Comparison of ENCODE assay signal across 20 cellular contexts in genomic region chr3:31096661-31097060, GRCh38.
DNase-seq lines count a peak whose midpoint lies in the region; ATAC-seq, FAIRE-seq and TF ChIP-seq lines count a peak whose summit lies in the region.
"Had no signal": no experiment of that assay in that cellular context is flagged by ENCODE, and none has a peak within 500 bp of the region (broad histone marks: within the 10 kb centered on the region; RNA-seq: fewer than 3 reads in every experiment).

No MANE protein-coding gene starts in this region.

- H3K79me2 ChIP-seq in osteoblast (ENCODE audit: insufficient read depth, low read length) = no peaks in the 10 kb centered on the region

- FAIRE-seq in GM12892 (lab: Jason Lieb, UNC) = peak; percentile 30
- FAIRE-seq: HepG2, small intestine had no signal

- H3K4me2 ChIP-seq in osteoblast (ENCODE audit: insufficient read depth, low read length) = no peak overlapping the region

- DNase-seq in GM12892 (ENCODE audit: insufficient read length) = no peak
- DNase-seq in M059J (ENCODE audit: low read depth) = peak; percentile 26
- peak; percentile 64 for DNase-seq in amniotic epithelial cell (ENCODE audit: low read depth)
- no peak for DNase-seq in osteoblast (ENCODE audit: insufficient read length, low spot score, missing footprints)
- DNase-seq in NCI-H1048 (lab: John Stamatoyannopoulos, UW) = no peak
- no peak for DNase-seq in DMS 273 treated with DMSO at 0.1 percent for 48 hours (lab: John Stamatoyannopoulos, UW)
- DNase-seq: activated CD4-positive, alpha-beta T cell treated with anti-CD3 and anti-CD28 coated beads for 36 hours; activated CD8-positive, alpha-beta memory T cell treated with anti-CD3 and anti-CD28 coated beads, Interleukin-2, amount 50 U/mL, for 4 hours; AML-193; aorta; effector memory CD8-positive, alpha-beta T cell; GOT3; islet precursor cell; naive thymus-derived CD4-positive, alpha-beta T cell; posterior cingulate gyrus; small intestine; stimulated activated CD4-positive, alpha-beta T cell treated with anti-CD3 and anti-CD28 coated beads, Interleukin-4, amount 100 ng/mL, for 4 hours; substantia nigra had no signal

- ATAC-seq in GM21367 (IDR thresholded peaks at IDR 0.05; ENCODE audit: unreplicated experiment) = no peak
- ATAC-seq: activated CD4-positive, alpha-beta T cell treated with anti-CD3 and anti-CD28 coated beads for 36 hours; effector memory CD8-positive, alpha-beta T cell; HepG2; naive thymus-derived CD4-positive, alpha-beta T cell had no signal

- H3K36me3 ChIP-seq in osteoblast (ENCODE audit: insufficient read depth, low read length) = no peaks in the 10 kb centered on the region

- H3K9me3 ChIP-seq in osteoblast (ENCODE audit: low read depth, low read length) = no peaks in the 10 kb centered on the region

- no peak overlapping the region for H3K4me3 ChIP-seq in osteoblast (ENCODE audit: insufficient read depth, low read length)

- no peaks in the 10 kb centered on the region for H3K27me3 ChIP-seq in osteoblast (ENCODE audit: insufficient read depth, low read length)

- no peak overlapping the region for H3K27ac ChIP-seq in osteoblast (ENCODE audit: low read depth, low read length)

- no peak for TF ChIP-seq CTCF in osteoblast (IDR thresholded peaks at IDR 0.05; ENCODE audit: extremely low read depth, low read depth, low read length)

- peak overlapping the region; percentile 54 for H2AFZ ChIP-seq in osteoblast (ENCODE audit: low read length)

- H3K4me1 ChIP-seq in osteoblast (ENCODE audit: insufficient read depth, low read length) = no peaks in the 10 kb centered on the region

- H4K20me1 ChIP-seq in osteoblast (ENCODE audit: insufficient read depth, low read length) = no peaks in the 10 kb centered on the region

- no peak for TF ChIP-seq POLR2A in GM12892 (IDR thresholded peaks at IDR 0.05; ENCODE audit: low read depth, low read length)

Comparison
In these comparisons a context has a peak if more than half of its experiments do, and no peak if none do; other contexts are left out.
1. DNase-seq: peak in M059J (single experiment) and amniotic epithelial cell (single experiment); none in GM12892 (single experiment), osteoblast (single experiment), NCI-H1048 (single experiment) and DMS 273 treated with DMSO at 0.1 percent for 48 hours (single experiment).